ENCODE assay signal across 1 cellular context in the genomic region with DNA sequence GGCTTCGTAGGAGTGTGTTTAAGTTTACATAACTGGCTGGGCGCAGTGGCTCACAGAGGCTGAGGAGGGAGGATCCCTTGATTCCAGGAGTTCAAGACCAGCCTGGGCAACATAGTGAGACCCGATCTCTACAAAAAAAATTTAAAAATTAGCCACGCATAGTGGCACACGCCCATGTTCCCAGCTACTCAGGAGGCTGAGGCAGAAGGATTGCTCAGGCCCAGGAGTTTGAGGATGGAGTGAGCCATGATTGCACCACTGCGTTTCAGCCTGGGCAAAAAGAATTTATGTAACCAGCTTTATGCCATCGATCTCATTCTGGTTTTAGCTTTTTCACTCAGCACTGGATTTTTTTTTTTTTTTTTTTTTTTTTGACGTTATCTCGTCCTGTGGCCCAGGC.
TF ChIP-seq lines count a peak whose summit lies in the region.

No MANE protein-coding gene starts in this region.

TF ChIP-seq in H1, 55 proteins besides CTCF, POLR2A, EP300 and RAD21:
- TF ChIP-seq TAF1 (IDR thresholded peaks at IDR 0.05; ENCODE audit: low read depth, low read length) (no peak), NANOG (IDR thresholded peaks at IDR 0.05; ENCODE audit: insufficient read depth, low read depth, low read length, poor library complexity, severe bottlenecking) (no peak), CHD1 (IDR thresholded peaks at IDR 0.05; ENCODE audit: low read depth, low read length) (no peak), SUZ12 (IDR thresholded peaks at IDR 0.05; ENCODE audit: low read length) (no peak), POLR2AphosphoS5 (IDR thresholded peaks at IDR 0.05; ENCODE audit: low read depth, low read length) (no peak), SP4 (IDR thresholded peaks at IDR 0.05; ENCODE audit: low read length) (no peak), CBX8 (IDR thresholded peaks at IDR 0.05; ENCODE audit: borderline replicate concordance, low read depth, low read length) (no peak)
